ENCODE assay signal across 8 cellular contexts in genomic region chr9:135087489-135087791, GRCh38. TPM values are rescaled to one million over a fixed set of nuclear protein-coding genes. Genes with fewer than 3 reads are reported as not detected.
DNase-seq lines count a peak whose midpoint lies in the region; ATAC-seq, FAIRE-seq and TF ChIP-seq lines count a peak whose summit lies in the region.

Gene OLFM1 (plus strand): TSS chr9:135087668. CDS start chr9:135087990, 322 bp downstream.

- H3K27me3 ChIP-seq in H1 (replicated peaks in 1 of 4; ENCODE audit: control insufficient read depth in 3 of 4, extremely low read depth in 1 of 4, insufficient read depth in 3 of 4, low read length in 3 of 4) (peaks cover 0 to 17% (median 12%) of the 10 kb centered on the region in 4 experiments; a peak in 5 of 7 replicates), lower lobe of right lung (ENCODE audit: low read depth) (peaks cover 45% of the 10 kb centered on the region)

- H2AFZ ChIP-seq in H1 (ENCODE audit: low read length), result no peak within 1 kb of the TSS

- TF ChIP-seq RAD21 in H1 (IDR thresholded peaks at IDR 0.05 in 1 of 2, conservative IDR thresholded peaks at IDR 0.05 in 1 of 2; ENCODE audit: low read depth in 2 of 2, low read length in 2 of 2), result peak; percentile 75 to 82

- H3K27ac ChIP-seq in H1 (ENCODE audit: low read depth, low read length) (no peak within 1 kb of the TSS), lower lobe of right lung (peak within 1 kb of the TSS; percentile 56)

- no peak within 1 kb of the TSS for H2AK5ac ChIP-seq in H1 (ENCODE audit: low read depth, low read length)

- intact Hi-C loops in lower lobe of right lung (cut with DNase I), result no loop called here

- ATAC-seq in lower lobe of right lung (peak; percentile 70 to 76), HG02981 (IDR thresholded peaks at IDR 0.05; ENCODE audit: unreplicated experiment) (no peak), HG03280 (IDR thresholded peaks at IDR 0.05; ENCODE audit: unreplicated experiment) (no peak)

- POLR2A ChIA-PET in H1 (lab: Charles Lee; ENCODE audit: partially characterized antibody), result no interaction called here

- H3K79me2 ChIP-seq in H1 (ENCODE audit: control insufficient read depth in 1 of 2, insufficient read depth in 2 of 2, low read length in 2 of 2), result peaks cover 3 to 9% of the 10 kb centered on the region in 2 experiments; a peak in 3 of 4 replicates

- FAIRE-seq in H1 (lab: Jason Lieb, UNC), result no peak

- H3K9me3 ChIP-seq in H1 (ENCODE audit: insufficient read depth in 2 of 2, low read depth in 1 of 2, low read length in 1 of 2) (no peaks in the 10 kb centered on the region), lower lobe of right lung (no peaks in the 10 kb centered on the region)

- CTCF ChIA-PET in H1 (lab: Charles Lee; ENCODE audit: partially characterized antibody), result interaction anchor here (0.7 to 12.6 kb wide), 25 partner anchors 9 to 393 kb away, joined by 3 to 137 read pairs (median 4); no protein-coding TSS in a partner anchor

- peaks cover 15 to 27% of the 10 kb centered on the region in 2 experiments for H4K20me1 ChIP-seq in H1 (replicated peaks in 1 of 2; ENCODE audit: control insufficient read depth in 1 of 2, insufficient read depth in 2 of 2, low read length in 2 of 2)

- no peak within 1 kb of the TSS for H3K23ac ChIP-seq in H1 (ENCODE audit: insufficient read length)

- peaks cover 5% of the 10 kb centered on the region for H3K79me1 ChIP-seq in H1 (ENCODE audit: low read depth, low read length)

- H3K14ac ChIP-seq in H1 (ENCODE audit: insufficient read length), result no peak within 1 kb of the TSS

- TF ChIP-seq CTCF in GM12865 (IDR thresholded peaks at IDR 0.05; ENCODE audit: insufficient read depth, low read depth, low read length, missing control alignments), result no peak
- TF ChIP-seq CTCF in H1 (IDR thresholded peaks at IDR 0.05; ENCODE audit: control extremely low read depth in 1 of 3, insufficient read depth in 1 of 3, low read depth in 1 of 3, low read length in 3 of 3), result peak; percentile 79 to 87 (median 84)
- TF ChIP-seq CTCF in lower lobe of right lung (IDR thresholded peaks at IDR 0.05), result peak; percentile 56

- H3K56ac ChIP-seq in H1 (replicated peaks; ENCODE audit: insufficient read length, low read depth, low read length), result peak within 1 kb of the TSS; percentile 36

- H4K5ac ChIP-seq in H1 (ENCODE audit: insufficient read length, low read depth, low read length), result no peak within 1 kb of the TSS

- H3K4me3 ChIP-seq in GM12865 (ENCODE audit: low read depth, low read length) (no peak within 1 kb of the TSS), H1 (ENCODE audit: extremely low read depth in 1 of 4, insufficient read depth in 2 of 4, low read depth in 3 of 4, low read length in 4 of 4) (peak within 1 kb of the TSS; percentile 51 to 67 (median 56)), lower lobe of right lung (peak within 1 kb of the TSS; percentile 52)

- H2BK15ac ChIP-seq in H1 (ENCODE audit: low read length), result peak within 1 kb of the TSS; percentile 81; the same call in 1 of the 2 replicates

- peak within 1 kb of the TSS; percentile 28; the same call in 1 of the 2 replicates for H4K8ac ChIP-seq in H1 (ENCODE audit: extremely low read depth, insufficient read depth, low read length)

- no peak within 1 kb of the TSS for H4K91ac ChIP-seq in H1 (replicated peaks; ENCODE audit: insufficient read length, low read length)

- H2BK12ac ChIP-seq in H1 (ENCODE audit: low read depth, low read length), result no peak within 1 kb of the TSS; the same call in 1 of the 2 replicates

- H2BK120ac ChIP-seq in H1 (replicated peaks; ENCODE audit: low read depth, low read length), result no peak within 1 kb of the TSS

- H2BK20ac ChIP-seq in H1 (ENCODE audit: low read length), result no peak within 1 kb of the TSS

- no peak within 1 kb of the TSS for H3K4ac ChIP-seq in H1 (replicated peaks; ENCODE audit: insufficient read length, low read depth, low read length)

- TF ChIP-seq POLR2A in H1 (IDR thresholded peaks at IDR 0.05; ENCODE audit: control extremely low read depth in 1 of 2, low read depth in 2 of 2, low read length in 2 of 2), result no peak

- peak; percentile 93 for DNase-seq in 8988T
- DNase-seq in GM12865 (ENCODE audit: low read depth), result peak; percentile 9
- peak; percentile 28 for DNase-seq in RPMI7951 (ENCODE audit: low read depth)
- DNase-seq in H1 (ENCODE audit: low read depth in 1 of 2, low spot score in 2 of 2), result peak; percentile 46 to 88
- DNase-seq in lower lobe of right lung, result peak; percentile 78
- DNase-seq in superior temporal gyrus (ENCODE audit: extremely low spot score), result peak; percentile 78

- H3K9ac ChIP-seq in H1 (replicated peaks in 1 of 4; ENCODE audit: extremely low read depth in 1 of 4, low read depth in 3 of 4, low read length in 3 of 4), result peak within 1 kb of the TSS in 1 of 4 experiments; percentile 57; a peak in 4 of 7 replicates

- H3K18ac ChIP-seq in H1 (ENCODE audit: extremely low read depth, low read length), result 0 out of 2 replicates have a peak within 1 kb of the TSS, but pooled peaks have one; percentile 6

- H3K23me2 ChIP-seq in H1 (ENCODE audit: low read depth, low read length), result peaks cover 25% of the 10 kb centered on the region

- H3K36me3 ChIP-seq in H1 (ENCODE audit: control insufficient read depth in 2 of 4, insufficient read depth in 4 of 4, low read length in 3 of 4) (peaks cover 0 to 11% (median 10%) of the 10 kb centered on the region in 4 experiments; a peak in 3 of 8 replicates), lower lobe of right lung (no peaks in the 10 kb centered on the region)

- peaks cover 0 to 23% (median 6%) of the 10 kb centered on the region in 4 experiments; a peak in 5 of 7 replicates for H3K4me1 ChIP-seq in H1 (replicated peaks in 1 of 4; ENCODE audit: control insufficient read depth in 3 of 4, insufficient read depth in 4 of 4, low read length in 3 of 4)
- H3K4me1 ChIP-seq in lower lobe of right lung, result peaks cover 29% of the 10 kb centered on the region

- no peak for TF ChIP-seq EP300 in H1 (IDR thresholded peaks at IDR 0.05; ENCODE audit: borderline replicate concordance in 1 of 2, low read depth in 2 of 2, low read length in 2 of 2)

- no peak within 1 kb of the TSS for H2BK5ac ChIP-seq in H1 (ENCODE audit: low read depth, low read length)

- 0% methylated on average over 9 of the region's 40 CpGs; no CpG with 5 or more reads in 1 of the 2 experiments for WGBS in H1 (ENCODE audit: extremely low coverage in 1 of 2, insufficient coverage in 1 of 2, insufficient read length in 1 of 2, insufficient replicate concordance in 2 of 2, low coverage in 1 of 2, low lambda C conversion rate in 2 of 2, missing lambda C conversion rate in 1 of 2), 2 experiments

- peak within 1 kb of the TSS; percentile 66 to 86 for H3K4me2 ChIP-seq in H1 (ENCODE audit: insufficient read depth in 1 of 2, low read depth in 2 of 2, low read length in 2 of 2)

TF ChIP-seq in H1, 55 proteins besides CTCF, POLR2A, EP300 and RAD21:
- TF ChIP-seq JUND (IDR thresholded peaks at IDR 0.05; ENCODE audit: low read length) (0 out of 2 replicates have a peak, but pooled peaks have one; percentile 9), GTF2F1 (IDR thresholded peaks at IDR 0.05; ENCODE audit: borderline replicate concordance, low read depth, low read length) (0 out of 2 replicates have a peak, but pooled peaks have one; percentile 43), CREB1 (IDR thresholded peaks at IDR 0.05) (0 out of 2 replicates have a peak, but pooled peaks have one; percentile 9), TEAD4 (IDR thresholded peaks at IDR 0.05; ENCODE audit: low read depth, low read length) (0 out of 2 replicates have a peak, but pooled peaks have one; percentile 5), HDAC2 (IDR thresholded peaks at IDR 0.05; ENCODE audit: borderline replicate concordance in 1 of 2, low read depth in 2 of 2, low read length in 2 of 2) (0 out of 4 replicates have a peak, but pooled peaks of 1 of the 2 experiments have one; percentile 17), YY1 (IDR thresholded peaks at IDR 0.05; ENCODE audit: low read depth, low read length) (no peak; the same call in 1 of the 2 replicates), TAF1 (IDR thresholded peaks at IDR 0.05; ENCODE audit: low read depth, low read length) (peak; percentile 56; the same call in 1 of the 2 replicates), BACH1 (IDR thresholded peaks at IDR 0.05; ENCODE audit: low read length) (0 out of 2 replicates have a peak, but pooled peaks have one; percentile 12), ASH2L (IDR thresholded peaks at IDR 0.05; ENCODE audit: low read length) (no peak), GABPA (IDR thresholded peaks at IDR 0.05; ENCODE audit: borderline replicate concordance, insufficient read depth, low read length) (peak; percentile 35; the same call in 1 of the 2 replicates), POLR2AphosphoS5 (IDR thresholded peaks at IDR 0.05; ENCODE audit: low read depth, low read length) (no peak), TBP (IDR thresholded peaks at IDR 0.05; ENCODE audit: low read depth, low read length) (0 out of 2 replicates have a peak, but pooled peaks have one; percentile 11)

RNA-seq across cellular contexts. Expression of gene OLFM1, which starts in this region (rescaled TPM):
- total RNA-seq in RPMI7951 (2014; rRNA removed; shearing (Covaris generic)), result 0.12 and 0.29 TPM in 2 replicates
- total RNA-seq in H1 (2021; fragmentation: NEBNext Ultra II Directional; extraction: Animal tissue kit (Norgen Biotek cat#: 25700)), result 47.9 and 53.4 TPM in 2 replicates
- polyA plus RNA-seq in H1 (2011; rRNA removed), result 49.7 and 53.0 TPM in 2 replicates
- polyA plus RNA-seq in H1 (2011; cell fraction: cytosol; rRNA removed), result 37.8 TPM
- polyA plus RNA-seq in H1 (2011; cell fraction: nucleus; rRNA removed), result 42.9 TPM
- polyA plus RNA-seq in H1 (2012, experiment 1 of 2), result 67.7 to 74.9 TPM (median 71.8 TPM) in 4 replicates
- polyA plus RNA-seq in H1 (2012, experiment 2 of 2), result 33.0 TPM
- 44.2 TPM for polyA plus RNA-seq in H1 (2013, experiment 1 of 2)
- 49.5 TPM for polyA plus RNA-seq in H1 (2013, experiment 2 of 2)
- polyA minus RNA-seq in H1 (2011; rRNA and poly(A)+ RNA removed), result 23.8 and 30.3 TPM in 2 replicates
- polyA minus RNA-seq in H1 (2011; cell fraction: cytosol; rRNA and poly(A)+ RNA removed), result 18.1 TPM
- polyA minus RNA-seq in H1 (2011; cell fraction: nucleus; rRNA and poly(A)+ RNA removed), result 17.3 TPM
- total RNA-seq in lower lobe of right lung, result 24.1 TPM

Comparison
In these comparisons a context has a peak if more than half of its experiments do, and no peak if none do; other contexts are left out.
1. RNA of gene OLFM1 (total RNA-seq): 47.9 to 53.4 TPM in H1 and 24.1 TPM in lower lobe of right lung (single experiment); 0.12 to 0.29 TPM in RPMI7951; every median in the first group is over 10 times any median in the second.
2. Peak in DNase-seq in RPMI7951; RNA of the gene not detected or under 1 TPM.
3. DNase-seq: peak in every context shown above with its lines; median percentile 93 in 8988T; 78 in lower lobe of right lung; 78 in superior temporal gyrus; 67 in H1; 28 in RPMI7951; 9 in GM12865.
4. ATAC-seq: peak in lower lobe of right lung (2 of 2); none in HG02981 (single experiment) and HG03280 (single experiment).